ENCODE assay signal across 8 cellular contexts in genomic region chr13:39037880-39038568, GRCh38. TPM values are rescaled to one million over a fixed set of nuclear protein-coding genes. Genes with fewer than 3 reads are reported as not detected.
DNase-seq lines count a peak whose midpoint lies in the region; ATAC-seq, FAIRE-seq and TF ChIP-seq lines count a peak whose summit lies in the region.

Gene NHLRC3 (plus strand): TSS chr13:39038456. CDS start chr13:39038640, 184 bp downstream.
Gene PROSER1 (minus strand): TSS chr13:39038089. CDS start chr13:39037242, 847 bp downstream.

- H3K9ac ChIP-seq in OCI-LY1 (ENCODE audit: low read length) (peak within 1 kb of the TSS; percentile 79), endothelial cell of umbilical vein (replicated peaks; ENCODE audit: extremely low read depth, insufficient read depth, low read length) (peak within 1 kb of the TSS; percentile 81)

- peak; percentile 45 for TF ChIP-seq POLR2A in endothelial cell of umbilical vein (IDR thresholded peaks at IDR 0.05; ENCODE audit: low read depth, low read length)

- H3K36me3 ChIP-seq in OCI-LY1 (ENCODE audit: insufficient read depth, low read length) (no peaks in the 10 kb centered on the region), endothelial cell of umbilical vein (ENCODE audit: control insufficient read depth in 2 of 2, extremely low read depth in 1 of 2, insufficient read depth in 2 of 2, low read length in 2 of 2) (peaks cover 0 to 2% of the 10 kb centered on the region in 2 experiments)

- peak within 1 kb of the TSS; percentile 96 for H3K4me3 ChIP-seq in OCI-LY1 (ENCODE audit: low read depth, low read length, poor library complexity, severe bottlenecking)
- peak within 1 kb of the TSS; percentile 75 to 98 (median 94) for H3K4me3 ChIP-seq in endothelial cell of umbilical vein (replicated peaks in 1 of 3; ENCODE audit: insufficient read depth in 1 of 3, low read depth in 1 of 3, low read length in 3 of 3)

- peak; percentile 81 for FAIRE-seq in endothelial cell of umbilical vein (lab: Jason Lieb, UNC)

- H2AFZ ChIP-seq in OCI-LY1 (ENCODE audit: low read length): peak within 1 kb of the TSS; percentile 60
- H2AFZ ChIP-seq in endothelial cell of umbilical vein (ENCODE audit: low read depth, low read length): peak within 1 kb of the TSS; percentile 86

- H3K4me1 ChIP-seq in OCI-LY1 (ENCODE audit: insufficient read depth, low read length, severe bottlenecking) (peaks cover 34% of the 10 kb centered on the region), endothelial cell of umbilical vein (ENCODE audit: control insufficient read depth, extremely low read depth, insufficient read depth, low read length) (peaks cover 24% of the 10 kb centered on the region)

- no peak for TF ChIP-seq CTCF in OCI-LY1 (IDR thresholded peaks at IDR 0.05; ENCODE audit: low read length)
- no peak for TF ChIP-seq CTCF in endothelial cell of umbilical vein (IDR thresholded peaks at IDR 0.05; ENCODE audit: extremely low read depth in 1 of 2, insufficient read depth in 1 of 2, low read depth in 1 of 2, low read length in 2 of 2)

- H3K9me3 ChIP-seq in OCI-LY1 (ENCODE audit: low read length) (no peaks in the 10 kb centered on the region), endothelial cell of umbilical vein (replicated peaks; ENCODE audit: control insufficient read depth, insufficient read depth, low read length) (no peaks in the 10 kb centered on the region)

- DNase-seq in COLO668 (lab: John Stamatoyannopoulos, UW; ENCODE audit: unreplicated experiment) (peak; percentile 98), HUDEP-2 (lab: John Stamatoyannopoulos, UW; ENCODE audit: unreplicated experiment in 76 of 76) (peak in 75 of 76 experiments; percentile 11 to 88 (median 73)), endothelial cell of umbilical vein (ENCODE audit: low read depth, low spot score) (peak; percentile 89), midbrain (lab: John Stamatoyannopoulos, UW) (peak; percentile 98)
- peak; percentile 88 for DNase-seq in activated CD8-positive, alpha-beta memory T cell treated with anti-CD3 and anti-CD28 coated beads, Interleukin-2, amount 50 U/mL, for 48 hours
- peak; percentile 68 to 76 for DNase-seq in stimulated activated CD8-positive, alpha-beta memory T cell treated with anti-CD3 and anti-CD28 coated beads, Interleukin-2, amount 100 ng/mL, for 1 hour (ENCODE audit: low read depth in 2 of 2)

- H3K9me1 ChIP-seq in endothelial cell of umbilical vein (replicated peaks; ENCODE audit: control insufficient read depth, extremely low read depth, insufficient read depth, low read length): no peaks in the 10 kb centered on the region

- intact Hi-C loops in endothelial cell of umbilical vein (cut with micrococcal nuclease): loop anchor here (5.0 to 10.0 kb wide), 4 partner anchors 377 to 1737 kb away; partner anchors contain the start of genes LHFPL6, MRPS31 and UFM1

- peaks cover 43% of the 10 kb centered on the region for H3K79me2 ChIP-seq in OCI-LY1 (ENCODE audit: insufficient read depth, low read length)
- H3K79me2 ChIP-seq in endothelial cell of umbilical vein (ENCODE audit: control insufficient read depth, insufficient read depth, low read length): peaks cover 48% of the 10 kb centered on the region

- POLR2A ChIA-PET in endothelial cell of umbilical vein (lab: Charles Lee): interaction anchor here (0.6 kb wide), 1 partner anchor 615 kb away, joined by 3 read pairs; no protein-coding TSS in a partner anchor

- peak; percentile 69 for ATAC-seq in GM21367 (IDR thresholded peaks at IDR 0.05; ENCODE audit: unreplicated experiment)

- no TSS peak for BruUV-seq in endothelial cell of umbilical vein (replicated peaks; lab: Mats Ljungman, UMichigan)

- H3K9me2 ChIP-seq in OCI-LY1 (ENCODE audit: low read depth, low read length): no peaks in the 10 kb centered on the region

- H4K20me1 ChIP-seq in OCI-LY1 (ENCODE audit: insufficient read depth, low read length) (no peaks in the 10 kb centered on the region), endothelial cell of umbilical vein (replicated peaks; ENCODE audit: control insufficient read depth, extremely low read depth, insufficient read depth, low read length) (no peaks in the 10 kb centered on the region)

- no peaks in the 10 kb centered on the region for H3F3A ChIP-seq in OCI-LY1 (ENCODE audit: insufficient read depth, low read length)

- H3K27ac ChIP-seq in OCI-LY1 (ENCODE audit: low read depth, low read length, poor library complexity, severe bottlenecking) (peak within 1 kb of the TSS; percentile 68), endothelial cell of umbilical vein (ENCODE audit: insufficient read depth, low read depth, low read length) (peak within 1 kb of the TSS; percentile 86)

- dilution Hi-C loops in endothelial cell of umbilical vein (cut with MboI; ENCODE audit: extremely low pct_ligation_motif_present, low sequenced_read_pairs): no loop called here

- peak within 1 kb of the TSS; percentile 99 for H3K4me2 ChIP-seq in OCI-LY1 (ENCODE audit: low read length)
- H3K4me2 ChIP-seq in endothelial cell of umbilical vein (ENCODE audit: insufficient read depth, low read length): peak within 1 kb of the TSS; percentile 100

- H3K27me3 ChIP-seq in OCI-LY1 (ENCODE audit: insufficient read depth, low read length) (no peaks in the 10 kb centered on the region), endothelial cell of umbilical vein (ENCODE audit: control insufficient read depth in 2 of 2, insufficient read depth in 2 of 2, low read length in 2 of 2) (no peaks in the 10 kb centered on the region)

- CTCF ChIA-PET in endothelial cell of umbilical vein (lab: Charles Lee): interaction anchor here (0.9 to 2.6 kb wide), 7 partner anchors 11 to 578 kb away, joined by 3 to 15 read pairs (median 7); no protein-coding TSS in a partner anchor

TF ChIP-seq in endothelial cell of umbilical vein, 7 proteins besides CTCF, POLR2A, EP300 and RAD21:
- TF ChIP-seq POLR2AphosphoS5 (IDR thresholded peaks at IDR 0.05; ENCODE audit: insufficient read depth, low read depth, low read length) (peak; percentile 37), FOS (IDR thresholded peaks at IDR 0.05; ENCODE audit: borderline replicate concordance, insufficient read depth, low read length) (no peak)

RNA-seq across cellular contexts. Expression of gene NHLRC3, which starts in this region (rescaled TPM):
- total RNA-seq in endothelial cell of umbilical vein: 10.2 and 11.9 TPM in 2 replicates
- 6.9 and 7.3 TPM in 2 replicates for polyA plus RNA-seq in endothelial cell of umbilical vein
- polyA plus RNA-seq in endothelial cell of umbilical vein (2011; cell fraction: cytosol; rRNA removed): 2.8 and 3.2 TPM in 2 replicates
- 26.3 and 29.9 TPM in 2 replicates for polyA plus RNA-seq in endothelial cell of umbilical vein (2011; cell fraction: nucleus; rRNA removed)
- polyA plus RNA-seq in endothelial cell of umbilical vein (2012): 7.5 and 8.0 TPM in 2 replicates
- 17.5 and 18.1 TPM in 2 replicates for polyA minus RNA-seq in endothelial cell of umbilical vein
- polyA minus RNA-seq in endothelial cell of umbilical vein (2011; cell fraction: cytosol; rRNA and poly(A)+ RNA removed): 3.2 TPM
- polyA minus RNA-seq in endothelial cell of umbilical vein (2011; cell fraction: nucleus; rRNA and poly(A)+ RNA removed): 14.2 and 18.9 TPM in 2 replicates

RNA-seq across cellular contexts. Expression of gene PROSER1, which starts in this region (rescaled TPM):
- total RNA-seq in endothelial cell of umbilical vein: 40.4 and 44.1 TPM in 2 replicates
- 34.2 and 38.3 TPM in 2 replicates for polyA plus RNA-seq in endothelial cell of umbilical vein
- polyA plus RNA-seq in endothelial cell of umbilical vein (2011; cell fraction: cytosol; rRNA removed): 15.4 and 17.7 TPM in 2 replicates
- polyA plus RNA-seq in endothelial cell of umbilical vein (2011; cell fraction: nucleus; rRNA removed): 48.4 and 63.7 TPM in 2 replicates
- 24.3 and 26.6 TPM in 2 replicates for polyA plus RNA-seq in endothelial cell of umbilical vein (2012)
- 24.2 and 27.8 TPM in 2 replicates for polyA minus RNA-seq in endothelial cell of umbilical vein
- polyA minus RNA-seq in endothelial cell of umbilical vein (2011; cell fraction: cytosol; rRNA and poly(A)+ RNA removed): 10.2 TPM
- polyA minus RNA-seq in endothelial cell of umbilical vein (2011; cell fraction: nucleus; rRNA and poly(A)+ RNA removed): 43.2 and 60.0 TPM in 2 replicates

Comparison
In these comparisons a context has a peak if more than half of its experiments do, and no peak if none do; other contexts are left out.
1. Peak in every context shown above with its lines: DNase-seq, ATAC-seq, H3K4me3 ChIP-seq and H3K27ac ChIP-seq.